15 cellular contexts compared by ENCODE assay signal in the genomic region with DNA sequence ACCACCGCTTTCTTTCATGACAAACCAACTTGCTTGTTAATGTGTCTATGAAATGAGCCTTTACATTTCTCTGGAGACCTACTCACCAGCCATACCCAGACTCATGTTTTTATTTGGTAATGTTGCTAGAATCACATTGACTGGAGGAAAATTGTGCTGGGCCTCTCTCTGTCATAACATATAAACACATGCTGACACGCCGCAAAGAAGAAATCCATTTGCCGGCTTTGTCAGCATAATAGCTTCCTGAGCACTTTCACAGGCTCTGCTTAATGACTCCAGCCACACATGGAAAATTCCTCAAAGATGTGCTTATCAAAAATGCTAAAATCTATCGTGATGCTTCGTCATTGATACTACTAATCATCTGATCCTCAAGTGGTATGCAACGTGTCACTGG.
DNase-seq lines count a peak whose midpoint lies in the region; ATAC-seq and TF ChIP-seq lines count a peak whose summit lies in the region.
"Had no signal": no experiment of that assay in that cellular context is flagged by ENCODE, and none has a peak within 500 bp of the region (broad histone marks: within the 10 kb centered on the region; RNA-seq: fewer than 3 reads in every experiment).

No MANE protein-coding gene starts in this region.

- no peaks in the 10 kb centered on the region for H3K36me3 ChIP-seq in ascending aorta
- H3K36me3 ChIP-seq: BLaER1 treated with 17β-estradiol and CSF1 and Interleukin-3, amounts not matched to agents 10 nM and 100 nM had no signal

- H3K9me3 Mint-ChIP-seq in brain, result peaks cover 0 to 4% (median 0%) of the 10 kb centered on the region in 5 experiments

- DNase-seq in NCI-H2227 (lab: John Stamatoyannopoulos, UW; ENCODE audit: unreplicated experiment) (peak; percentile 63), fibroblast of villous mesenchyme (ENCODE audit: low read depth) (peak; percentile 84), retina (peak; percentile 59), ascending aorta (ENCODE audit: low spot score in 2 of 2) (no peak), hepatic stellate cell (ENCODE audit: low spot score) (no peak)
- DNase-seq: ACHN; CD4-positive, CD25-positive, alpha-beta regulatory T cell; DMS53; GF-D8; HCEC 1CT had no signal

- TF ChIP-seq CTCF in brain (conservative IDR thresholded peaks at IDR 0.05) (no peak), fibroblast of villous mesenchyme (IDR thresholded peaks at IDR 0.05; ENCODE audit: insufficient read depth, low read depth, low read length) (no peak), ascending aorta (IDR thresholded peaks at IDR 0.05) (no peak)

- ATAC-seq in HG03095 (IDR thresholded peaks at IDR 0.05; ENCODE audit: unreplicated experiment) (no peak), GM21786 (IDR thresholded peaks at IDR 0.05; ENCODE audit: unreplicated experiment) (no peak)

- peaks cover 89% of the 10 kb centered on the region for H3K4me1 Mint-ChIP-seq in brain
- H3K4me1 Mint-ChIP-seq: CD4-positive, CD25-positive, alpha-beta regulatory T cell had no signal

- no peaks in the 10 kb centered on the region for H3K27me3 ChIP-seq in ascending aorta

- H3K4me3 ChIP-seq in fibroblast of villous mesenchyme (ENCODE audit: low read depth, low read length) (no peak overlapping the region), ascending aorta (no peak overlapping the region)
- H3K4me3 ChIP-seq: BLaER1 treated with 17β-estradiol and CSF1 and Interleukin-3, amounts not matched to agents 10 nM and 100 nM had no signal

- no peak overlapping the region for H3K27ac ChIP-seq in ascending aorta
- H3K27ac ChIP-seq: BLaER1 treated with 17β-estradiol and CSF1 and Interleukin-3, amounts not matched to agents 10 nM and 100 nM; HL-60 had no signal

- no peaks in the 10 kb centered on the region for H3K9me3 ChIP-seq in ascending aorta
- H3K9me3 ChIP-seq: BLaER1 treated with 17β-estradiol and CSF1 and Interleukin-3, amounts not matched to agents 10 nM and 100 nM had no signal

- no peaks in the 10 kb centered on the region for H3K27me3 Mint-ChIP-seq in brain
- H3K27me3 Mint-ChIP-seq: CD4-positive, CD25-positive, alpha-beta regulatory T cell had no signal

- intact Hi-C loops in ascending aorta (cut with DNase I), result no loop called here

- H3K4me1 ChIP-seq in ascending aorta, result no peaks in the 10 kb centered on the region

- H3K36me3 Mint-ChIP-seq in brain, result no peaks in the 10 kb centered on the region
- H3K36me3 Mint-ChIP-seq: CD4-positive, CD25-positive, alpha-beta regulatory T cell had no signal

- H3K27ac Mint-ChIP-seq in brain, result peak overlapping the region in 4 of 5 experiments; percentile 33 to 94 (median 74)
- H3K27ac Mint-ChIP-seq: CD4-positive, CD25-positive, alpha-beta regulatory T cell had no signal

- H3K4me3 Mint-ChIP-seq in brain, result peak overlapping the region in 1 of 5 experiments; percentile 78

Comparison
In these comparisons a context has a peak if more than half of its experiments do, and no peak if none do; other contexts are left out.
1. DNase-seq: peak in NCI-H2227 (single experiment), fibroblast of villous mesenchyme (single experiment) and retina (single experiment); none in ascending aorta (0 of 2) and hepatic stellate cell (single experiment).